Comparison of ENCODE assay signal across 21 cellular contexts in the genomic region with DNA sequence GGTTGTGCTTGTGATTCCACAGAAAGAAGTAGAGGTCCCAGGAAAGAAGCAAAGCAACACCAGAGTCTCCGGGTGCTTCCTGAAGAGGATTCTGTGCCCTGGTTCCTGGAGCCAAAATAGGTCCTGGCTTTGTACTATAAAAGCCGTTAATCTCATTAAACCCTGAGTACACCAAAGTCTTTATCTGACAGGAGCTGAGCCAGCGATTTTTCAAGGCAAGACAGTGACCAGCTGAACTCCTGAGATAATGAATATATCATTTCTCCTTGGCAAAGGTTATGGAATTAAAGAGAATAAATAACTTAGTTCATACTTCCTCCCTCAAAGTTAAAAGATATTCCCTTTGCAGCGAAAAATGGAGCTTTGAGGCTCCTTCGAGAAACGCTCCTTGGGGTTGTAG.
"Had no signal": no experiment of that assay in that cellular context is flagged by ENCODE, and none has a peak within 500 bp of the region (broad histone marks: within the 10 kb centered on the region; RNA-seq: fewer than 3 reads in every experiment).

No MANE protein-coding gene starts in this region.

- H3K4me3 ChIP-seq: mucosa of descending colon, right atrium auricular region, upper lobe of right lung had no signal

- ATAC-seq: activated CD4-positive, CD25-positive, alpha-beta regulatory T cell treated with anti-CD3 and anti-CD28 coated beads, Interleukin-2, amount 50 U/mL, for 24 hours; effector memory CD8-positive, alpha-beta T cell; left ventricle myocardium superior; mucosa of descending colon; naive thymus-derived CD8-positive, alpha-beta T cell; stimulated activated naive CD8-positive, alpha-beta T cell treated with anti-CD3 and anti-CD28 coated beads, Interleukin-15, Interleukin-2, amounts not matched to agents 100 U/mL and 50 U/mL, for 24 hours; T-helper 17 cell; upper lobe of right lung had no signal

- H3K4me3 Mint-ChIP-seq: activated naive CD4-positive, alpha-beta T cell treated with anti-CD3 and anti-CD28 coated beads, Interleukin-2, amount 10 ng/mL, durations not matched to agents 7 days and 5 days; effector memory CD8-positive, alpha-beta T cell; memory B cell; naive thymus-derived CD8-positive, alpha-beta T cell; T-helper 17 cell had no signal

- H3K27ac Mint-ChIP-seq: activated naive CD4-positive, alpha-beta T cell treated with anti-CD3 and anti-CD28 coated beads, Interleukin-2, amount 10 ng/mL, durations not matched to agents 7 days and 5 days; effector memory CD8-positive, alpha-beta T cell; memory B cell; naive thymus-derived CD8-positive, alpha-beta T cell; T-helper 17 cell had no signal

- DNase-seq: activated CD4-positive, alpha-beta T cell treated with anti-CD3 and anti-CD28 coated beads, Interleukin-2, amount 50 U/mL, for 4 hours; activated naive CD4-positive, alpha-beta T cell treated with anti-CD3 and anti-CD28 coated beads, Interleukin-2, amount 10 ng/mL, durations not matched to agents 7 days and 5 days; activated T-cell treated with anti-CD3 and anti-CD28 coated beads for 4 hours; dermis blood vessel endothelial cell; effector memory CD8-positive, alpha-beta T cell; foreskin melanocyte; head of caudate nucleus; kidney glomerular epithelial cell; left ventricle myocardium superior; mucosa of descending colon; naive thymus-derived CD8-positive, alpha-beta T cell; posterior cingulate gyrus; small intestine; stimulated activated CD4-positive, alpha-beta T cell treated with anti-CD3 and anti-CD28 coated beads, Interleukin-4, amount 100 ng/mL, for 4 hours; stimulated activated CD8-positive, alpha-beta memory T cell treated with anti-CD3 and anti-CD28 coated beads, Interleukin-4, amount 100 ng/mL, for 48 hours; stimulated activated naive CD8-positive, alpha-beta T cell treated with anti-CD3 and anti-CD28 coated beads, Interleukin-15, Interleukin-2, amounts not matched to agents 100 U/mL and 50 U/mL, for 24 hours; T-helper 17 cell; upper lobe of right lung had no signal

- H3K27me3 ChIP-seq: right atrium auricular region, upper lobe of right lung had no signal

- H3K27me3 Mint-ChIP-seq: activated naive CD4-positive, alpha-beta T cell treated with anti-CD3 and anti-CD28 coated beads, Interleukin-2, amount 10 ng/mL, durations not matched to agents 7 days and 5 days; effector memory CD8-positive, alpha-beta T cell; memory B cell; naive thymus-derived CD8-positive, alpha-beta T cell; T-helper 17 cell had no signal

- H3K9me3 Mint-ChIP-seq: activated naive CD4-positive, alpha-beta T cell treated with anti-CD3 and anti-CD28 coated beads, Interleukin-2, amount 10 ng/mL, durations not matched to agents 7 days and 5 days; effector memory CD8-positive, alpha-beta T cell; memory B cell; naive thymus-derived CD8-positive, alpha-beta T cell had no signal

- H3K27ac ChIP-seq: right atrium auricular region, upper lobe of right lung had no signal

- H3K9me3 ChIP-seq: mucosa of descending colon, right atrium auricular region, upper lobe of right lung had no signal
